In the genomic region with DNA sequence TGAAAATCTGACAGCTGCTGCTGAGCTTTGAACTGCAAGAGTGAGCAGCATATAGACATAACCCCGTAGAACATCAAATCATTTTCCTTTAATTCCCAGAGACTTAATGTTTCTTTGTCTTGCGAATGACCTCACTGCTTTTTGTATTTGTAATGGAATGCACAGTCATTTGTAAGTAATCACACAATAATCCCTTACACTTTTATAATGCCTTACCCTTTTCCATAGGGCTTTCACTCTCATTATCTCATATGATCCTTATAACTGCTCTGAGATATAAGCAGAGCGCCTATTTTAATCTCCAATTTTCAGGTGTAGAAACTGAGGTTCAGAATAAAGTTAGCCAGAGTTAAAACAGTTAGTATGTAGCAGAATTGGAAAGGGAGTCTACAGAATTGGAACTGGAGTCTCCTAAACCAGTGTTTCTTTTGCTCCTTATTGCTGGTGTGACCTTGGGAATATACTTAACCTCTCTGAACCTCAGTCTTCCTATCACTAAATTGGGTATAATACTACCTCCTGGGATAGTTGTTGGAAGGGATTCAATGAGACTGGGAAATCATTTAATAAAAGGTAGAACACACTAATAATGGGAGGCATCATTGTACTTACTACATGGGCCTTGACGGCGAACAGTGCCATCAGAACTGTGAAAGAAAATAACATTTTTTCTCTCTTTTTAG, we compare ENCODE assay signal across 16 cellular contexts. TPM values are rescaled to one million over a fixed set of nuclear protein-coding genes. Genes with fewer than 3 reads are reported as not detected.
DNase-seq lines count a peak whose midpoint lies in the region; ATAC-seq and TF ChIP-seq lines count a peak whose summit lies in the region.
"Had no signal": no experiment of that assay in that cellular context is flagged by ENCODE, and none has a peak within 500 bp of the region (broad histone marks: within the 10 kb centered on the region; RNA-seq: fewer than 3 reads in every experiment).

No MANE protein-coding gene starts in this region.

- no peak overlapping the region for H3K4me3 Mint-ChIP-seq in T-helper 17 cell
- H3K4me3 Mint-ChIP-seq: activated T-helper 1 cell treated with anti-CD3 and anti-CD28 coated beads, Interleukin-12 subunit alpha, Interleukin-12 subunit beta, Interleukin-2, Interleukin-4 antibody, amounts not matched to agents 30 ng/mL and 10 ng/mL and 1 ng/mL, durations not matched to agents 14 hours and 24 hours and 36 hours; immature natural killer cell had no signal

- no peak overlapping the region for H3K27ac Mint-ChIP-seq in T-helper 17 cell
- H3K27ac Mint-ChIP-seq: activated T-helper 1 cell treated with anti-CD3 and anti-CD28 coated beads, Interleukin-12 subunit alpha, Interleukin-12 subunit beta, Interleukin-2, Interleukin-4 antibody, amounts not matched to agents 30 ng/mL and 10 ng/mL and 1 ng/mL, durations not matched to agents 14 hours and 24 hours and 36 hours had no signal

- no peak for ATAC-seq in right cardiac atrium
- no peak for ATAC-seq in T-helper 17 cell
- no peak for ATAC-seq in HG02759 (IDR thresholded peaks at IDR 0.05; ENCODE audit: unreplicated experiment)

- H3K4me1 Mint-ChIP-seq in T-helper 17 cell, result peaks cover 22% of the 10 kb centered on the region

- TF ChIP-seq EP300 in tibial nerve (IDR thresholded peaks at IDR 0.05), result no peak

- 77% methylated on average over 5 of the region's 5 CpGs for WGBS in right cardiac atrium
- WGBS in tibial nerve, 2 donors, result 68 to 75% methylated on average over 5 of the region's 5 CpGs

- H3K27ac ChIP-seq in right atrium auricular region (peak overlapping the region; percentile 59 to 74), right cardiac atrium (ENCODE audit: low read length) (no peak overlapping the region), muscle layer of duodenum (ENCODE audit: low read length) (peak overlapping the region; percentile 77), tibial nerve (peak overlapping the region in 2 of 4 donors; percentile 49 to 50)

- peaks cover 6% of the 10 kb centered on the region for H3K36me3 Mint-ChIP-seq in T-helper 17 cell (ENCODE audit: low read depth)

- no peak for TF ChIP-seq POLR2A in tibial nerve (IDR thresholded peaks at IDR 0.05)

- intact Hi-C loops in right cardiac atrium (cut with DNase I), result no loop called here

- H3K27me3 ChIP-seq in right atrium auricular region (no peaks in the 10 kb centered on the region), right cardiac atrium (ENCODE audit: control insufficient read depth, insufficient read depth) (no peaks in the 10 kb centered on the region), muscle layer of duodenum (ENCODE audit: low read depth, low read length) (no peaks in the 10 kb centered on the region), tibial nerve (no peaks in the 10 kb centered on the region)
- H3K27me3 ChIP-seq: breast epithelium had no signal

- H3K36me3 ChIP-seq in right atrium auricular region, result peaks cover 16% of the 10 kb centered on the region
- peaks cover 0 to 4% of the 10 kb centered on the region in 2 donors for H3K36me3 ChIP-seq in muscle layer of duodenum (ENCODE audit: control insufficient read depth in 1 of 2, insufficient read depth in 2 of 2, low read length in 2 of 2)
- no peaks in the 10 kb centered on the region for H3K36me3 ChIP-seq in tibial nerve
- H3K36me3 ChIP-seq: breast epithelium, HAP-1 had no signal

- peaks cover 0 to 56% of the 10 kb centered on the region in 2 donors for H3K4me1 ChIP-seq in right atrium auricular region
- peaks cover 7% of the 10 kb centered on the region for H3K4me1 ChIP-seq in right cardiac atrium (ENCODE audit: control insufficient read depth, insufficient read depth, low read length)
- peaks cover 0 to 21% of the 10 kb centered on the region in 2 donors for H3K4me1 ChIP-seq in muscle layer of duodenum (ENCODE audit: control insufficient read depth in 1 of 2, insufficient read depth in 2 of 2, low read length in 2 of 2)
- peaks cover 0 to 37% (median 22%) of the 10 kb centered on the region in 4 donors for H3K4me1 ChIP-seq in tibial nerve
- H3K4me1 ChIP-seq: breast epithelium had no signal

- TF ChIP-seq CTCF in right atrium auricular region (IDR thresholded peaks at IDR 0.05) (no peak), cardiac fibroblast (IDR thresholded peaks at IDR 0.05; ENCODE audit: low read depth, low read length) (no peak), tibial nerve (IDR thresholded peaks at IDR 0.05) (no peak)

- H3K4me3 ChIP-seq in right atrium auricular region (no peak overlapping the region), right cardiac atrium (ENCODE audit: low read length) (no peak overlapping the region), cardiac fibroblast (replicated peaks in 1 of 2; ENCODE audit: low read depth in 2 of 2, low read length in 2 of 2) (no peak overlapping the region), muscle layer of duodenum (ENCODE audit: low read depth in 1 of 2, low read length in 2 of 2) (no peak overlapping the region), tibial nerve (no peak overlapping the region)
- H3K4me3 ChIP-seq: breast epithelium, HAP-1 had no signal

- DNase-seq in right atrium auricular region (ENCODE audit: low spot score) (no peak), right cardiac atrium (no peak), cardiac fibroblast (ENCODE audit: low read depth in 2 of 2) (peak; percentile 31 to 75), T-helper 17 cell (no peak), COR-L47 (lab: John Stamatoyannopoulos, UW) (no peak), tibial nerve (ENCODE audit: low spot score in 2 of 2) (no peak)
- DNase-seq: DMS79, erythroblast, immature natural killer cell, KG1, NCI-H187 had no signal

- no peaks in the 10 kb centered on the region for H3K9me3 ChIP-seq in right atrium auricular region
- no peaks in the 10 kb centered on the region for H3K9me3 ChIP-seq in right cardiac atrium (ENCODE audit: control insufficient read depth, low read length)
- no peaks in the 10 kb centered on the region for H3K9me3 ChIP-seq in muscle layer of duodenum (ENCODE audit: control insufficient read depth in 1 of 2, low read length in 2 of 2)
- H3K9me3 ChIP-seq in T-helper 17 cell (ENCODE audit: control insufficient read depth, low read length, poor library complexity, severe bottlenecking), result no peaks in the 10 kb centered on the region
- no peaks in the 10 kb centered on the region for H3K9me3 ChIP-seq in tibial nerve
- H3K9me3 ChIP-seq: breast epithelium, HAP-1 had no signal

- H3K27me3 Mint-ChIP-seq in T-helper 17 cell, result no peaks in the 10 kb centered on the region

RNA-seq across cellular contexts. Expression of a gene that starts 54.9 kb away (rescaled TPM):
- total RNA-seq in right atrium auricular region, result 100 to 1,000 TPM; 117 to 186 TPM
- total RNA-seq in right cardiac atrium, result 100 to 1,000 TPM; 141 to 205 (median 171) TPM
- polyA plus RNA-seq in right cardiac atrium, result 14.5 TPM
- 10 to 100 TPM; 81.0 to 94.2 TPM for total RNA-seq in T-helper 17 cell
- 100 to 1,000 TPM; 183 to 293 (median 242) TPM for total RNA-seq in tibial nerve

Comparison
In these comparisons a context has a peak if more than half of its experiments do, and no peak if none do; other contexts are left out.
1. DNase-seq: peak in cardiac fibroblast (2 of 2); none in right atrium auricular region (single experiment), right cardiac atrium (0 of 3), T-helper 17 cell (0 of 3), COR-L47 (single experiment) and tibial nerve (0 of 2).